17 cellular contexts compared by ENCODE assay signal in genomic region chr4:126986828-126987227, GRCh38.
DNase-seq lines count a peak whose midpoint lies in the region; ATAC-seq, FAIRE-seq and TF ChIP-seq lines count a peak whose summit lies in the region.
"Had no signal": no experiment of that assay in that cellular context is flagged by ENCODE, and none has a peak within 500 bp of the region (broad histone marks: within the 10 kb centered on the region; RNA-seq: fewer than 3 reads in every experiment).

No MANE protein-coding gene starts in this region.

- TF ChIP-seq CTCF in PC-3 (conservative IDR thresholded peaks at IDR 0.05; ENCODE audit: low read depth, low read length): no peak
- TF ChIP-seq CTCF in epithelial cell of proximal tubule (conservative IDR thresholded peaks at IDR 0.05; ENCODE audit: low read depth, low read length): no peak
- no peak for TF ChIP-seq CTCF in pancreas (IDR thresholded peaks at IDR 0.05)
- TF ChIP-seq CTCF in CD8-positive, alpha-beta T cell (IDR thresholded peaks at IDR 0.05): no peak

- no peak overlapping the region for H2AFZ ChIP-seq in PC-3 (ENCODE audit: low read length)
- H2AFZ ChIP-seq: hepatocyte had no signal

- no peak overlapping the region for H3K4me3 ChIP-seq in PC-3 (ENCODE audit: low read length)
- H3K4me3 ChIP-seq in epithelial cell of proximal tubule (ENCODE audit: low read depth, low read length): no peak overlapping the region
- no peak overlapping the region for H3K4me3 ChIP-seq in pancreas
- no peak overlapping the region for H3K4me3 ChIP-seq in CD8-positive, alpha-beta T cell (ENCODE audit: low read depth, low read length)
- H3K4me3 ChIP-seq: body of pancreas, hepatocyte, right lobe of liver had no signal

- no peak overlapping the region for H3K9ac ChIP-seq in PC-3 (ENCODE audit: low read length)

- intact Hi-C loops in PC-3 (cut with micrococcal nuclease): no loop called here
- intact Hi-C loops in pancreas (cut with DNase I): no loop called here
- intact Hi-C loops in CD8-positive, alpha-beta T cell (cut with DNase I, micrococcal nuclease): no loop called here

- H3K36me3 Mint-ChIP-seq in CD8-positive, alpha-beta T cell: no peaks in the 10 kb centered on the region
- H3K36me3 Mint-ChIP-seq: activated naive CD4-positive, alpha-beta T cell treated with anti-CD3 and anti-CD28 coated beads, Interleukin-2, amount 10 ng/mL, durations not matched to agents 7 days and 5 days had no signal

- H3K4me1 ChIP-seq in PC-3 (ENCODE audit: insufficient read depth, low read length) (no peaks in the 10 kb centered on the region; the same call in 1 of the 2 replicates), pancreas (no peaks in the 10 kb centered on the region)
- no peaks in the 10 kb centered on the region for H3K4me1 ChIP-seq in CD8-positive, alpha-beta T cell (ENCODE audit: insufficient read depth, low read length)
- H3K4me1 ChIP-seq: right lobe of liver had no signal

- POLR2A ChIA-PET in PC-3 (lab: Charles Lee; ENCODE audit: unreplicated experiment): no interaction called here
- POLR2A ChIA-PET in CD8-positive, alpha-beta T cell (lab: Charles Lee): no interaction called here

- H3K4me1 Mint-ChIP-seq in CD8-positive, alpha-beta T cell (ENCODE audit: low read depth): no peaks in the 10 kb centered on the region
- H3K4me1 Mint-ChIP-seq: activated naive CD4-positive, alpha-beta T cell treated with anti-CD3 and anti-CD28 coated beads, Interleukin-2, amount 10 ng/mL, durations not matched to agents 7 days and 5 days had no signal

- peak; percentile 73 for ATAC-seq in PC-3
- ATAC-seq in GM18498 (IDR thresholded peaks at IDR 0.05; ENCODE audit: unreplicated experiment): no peak
- ATAC-seq in pancreas: no peak
- no peak for ATAC-seq in HG03039 (IDR thresholded peaks at IDR 0.05; ENCODE audit: unreplicated experiment)
- no peak for ATAC-seq in CD8-positive, alpha-beta T cell
- ATAC-seq: body of pancreas, right lobe of liver had no signal

- H4K20me1 ChIP-seq in PC-3 (ENCODE audit: low read length): no peaks in the 10 kb centered on the region

- H3K9me3 ChIP-seq in PC-3 (ENCODE audit: low read length): 0 out of 2 replicates have a peak, but pooled peaks cover 3% of the 10 kb centered on the region
- no peaks in the 10 kb centered on the region for H3K9me3 ChIP-seq in pancreas
- no peaks in the 10 kb centered on the region for H3K9me3 ChIP-seq in CD8-positive, alpha-beta T cell (ENCODE audit: low read length)

- CTCF ChIA-PET in PC-3 (lab: Charles Lee): no interaction called here
- CTCF ChIA-PET in CD8-positive, alpha-beta T cell (lab: Charles Lee): interaction anchor here (0.5 kb wide), 1 partner anchor 1209 kb away, joined by 3 read pairs; no protein-coding TSS in a partner anchor

- H3K27me3 ChIP-seq in PC-3 (ENCODE audit: low read length) (no peaks in the 10 kb centered on the region), pancreas (no peaks in the 10 kb centered on the region)
- H3K27me3 ChIP-seq in CD8-positive, alpha-beta T cell (ENCODE audit: insufficient read depth, low read length): no peaks in the 10 kb centered on the region
- H3K27me3 ChIP-seq: body of pancreas, hepatocyte, right lobe of liver had no signal

- H3K9me2 ChIP-seq in PC-3 (replicated peaks; ENCODE audit: low read length): no peaks in the 10 kb centered on the region

- H3K9me3 Mint-ChIP-seq in CD8-positive, alpha-beta T cell: peaks cover 19% of the 10 kb centered on the region

- no TSS peak for BruUV-seq in PC-3 (replicated peaks; lab: Mats Ljungman, UMichigan)

- no peak overlapping the region for H3K27ac Mint-ChIP-seq in CD8-positive, alpha-beta T cell
- H3K27ac Mint-ChIP-seq: activated naive CD4-positive, alpha-beta T cell treated with anti-CD3 and anti-CD28 coated beads, Interleukin-2, amount 10 ng/mL, durations not matched to agents 7 days and 5 days; dendritic cell treated with granulocyte-macrophage colony-stimulating factor and Interleukin-4, amounts not matched to agents 40 ng/mL and 50 ng/mL, for 4 days had no signal

- FAIRE-seq in pancreas (lab: Jason Lieb, UNC): no peak

- no peaks in the 10 kb centered on the region for H3K79me2 ChIP-seq in PC-3 (ENCODE audit: low read length)
- H3K79me2 ChIP-seq: hepatocyte had no signal

- H3K27ac ChIP-seq in PC-3 (ENCODE audit: low read length) (no peak overlapping the region), pancreas (no peak overlapping the region)
- no peak overlapping the region for H3K27ac ChIP-seq in CD8-positive, alpha-beta T cell (ENCODE audit: low read depth, low read length)
- H3K27ac ChIP-seq: body of pancreas, hepatocyte, right lobe of liver had no signal

- H3K4me3 Mint-ChIP-seq in CD8-positive, alpha-beta T cell: no peak overlapping the region
- H3K4me3 Mint-ChIP-seq: activated naive CD4-positive, alpha-beta T cell treated with anti-CD3 and anti-CD28 coated beads, Interleukin-2, amount 10 ng/mL, durations not matched to agents 7 days and 5 days; dendritic cell treated with granulocyte-macrophage colony-stimulating factor and Interleukin-4, amounts not matched to agents 40 ng/mL and 50 ng/mL, for 4 days had no signal

- no peaks in the 10 kb centered on the region for H3K27me3 Mint-ChIP-seq in CD8-positive, alpha-beta T cell (ENCODE audit: low read depth)
- H3K27me3 Mint-ChIP-seq: activated naive CD4-positive, alpha-beta T cell treated with anti-CD3 and anti-CD28 coated beads, Interleukin-2, amount 10 ng/mL, durations not matched to agents 7 days and 5 days; dendritic cell treated with granulocyte-macrophage colony-stimulating factor and Interleukin-4, amounts not matched to agents 40 ng/mL and 50 ng/mL, for 4 days had no signal

- peak; percentile 57 for DNase-seq in EL
- peak; percentile 47 for DNase-seq in PC-3
- peak; percentile 12 for DNase-seq in epithelial cell of proximal tubule (ENCODE audit: low read depth)
- peak; percentile 38 for DNase-seq in non-pigmented ciliary epithelial cell (ENCODE audit: low read depth)
- DNase-seq in pancreas: no peak
- DNase-seq in CD8-positive, alpha-beta T cell: no peak
- DNase-seq: activated naive CD4-positive, alpha-beta T cell treated with anti-CD3 and anti-CD28 coated beads, Interleukin-2, amount 10 ng/mL, durations not matched to agents 7 days and 5 days; activated T-cell treated with anti-CD3 and anti-CD28 coated beads for 4 hours; body of pancreas; erythroblast; kidney glomerular epithelial cell; NCI-H1417; right lobe of liver had no signal

- no peaks in the 10 kb centered on the region for H3K36me3 ChIP-seq in PC-3 (ENCODE audit: low read depth, low read length)
- H3K36me3 ChIP-seq in pancreas: no peaks in the 10 kb centered on the region
- H3K36me3 ChIP-seq in CD8-positive, alpha-beta T cell (ENCODE audit: insufficient read depth, low read length): no peaks in the 10 kb centered on the region
- H3K36me3 ChIP-seq: right lobe of liver had no signal

- H3K4me2 ChIP-seq in PC-3 (ENCODE audit: low read length): no peak overlapping the region
- H3K4me2 ChIP-seq: hepatocyte had no signal

- H3F3A ChIP-seq in PC-3 (ENCODE audit: low read length, unreplicated experiment): no peaks in the 10 kb centered on the region

Comparison
In these comparisons a context has a peak if more than half of its experiments do, and no peak if none do; other contexts are left out.
1. DNase-seq: peak in EL (single experiment), PC-3 (single experiment), epithelial cell of proximal tubule (single experiment) and non-pigmented ciliary epithelial cell (single experiment); none in pancreas (0 of 6) and CD8-positive, alpha-beta T cell (0 of 7).